In the genomic region with DNA sequence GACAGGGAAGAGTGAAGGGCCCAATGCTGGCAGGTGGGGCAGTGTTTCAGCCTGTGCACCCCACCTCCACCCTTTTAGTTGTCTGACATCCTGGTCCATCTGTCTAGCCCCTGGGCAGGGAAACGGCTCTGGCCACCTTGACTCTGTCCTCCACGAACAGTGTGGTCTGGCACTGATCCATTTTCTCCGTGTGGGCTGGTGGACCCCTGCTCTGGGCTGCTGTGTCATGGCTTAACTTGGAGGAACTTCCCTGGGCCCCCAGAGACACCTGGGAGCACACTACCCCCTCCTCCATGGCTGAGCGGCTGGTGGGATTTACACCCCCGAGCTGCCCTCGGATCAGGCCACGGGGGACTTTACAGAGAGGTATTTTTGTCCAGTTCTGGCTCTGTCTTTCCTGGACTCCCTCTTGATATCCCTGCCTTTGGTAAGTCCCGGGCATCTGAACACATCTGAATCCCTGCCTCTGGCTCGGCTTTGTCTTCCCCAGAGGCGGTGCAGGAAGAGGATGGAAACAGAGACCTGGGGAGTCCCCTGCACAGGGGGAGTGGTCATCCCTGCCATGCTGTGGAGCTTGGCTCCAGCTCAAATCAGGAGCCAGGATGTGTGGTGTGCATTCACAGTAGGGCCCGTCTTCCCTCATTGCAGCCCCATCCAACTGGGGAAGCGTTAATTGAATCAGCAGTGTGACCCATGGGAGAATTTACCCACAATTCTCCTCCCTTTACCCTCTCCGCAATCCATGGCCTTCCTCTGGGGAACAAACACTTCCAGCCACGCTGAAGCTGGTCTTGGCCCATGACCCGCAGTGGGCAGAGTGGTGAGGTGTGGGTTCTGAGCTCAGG, we compare ENCODE assay signal across 20 cellular contexts. TPM values are rescaled to one million over a fixed set of nuclear protein-coding genes. Genes with fewer than 3 reads are reported as not detected.
DNase-seq lines count a peak whose midpoint lies in the region; ATAC-seq, FAIRE-seq and TF ChIP-seq lines count a peak whose summit lies in the region.
"Had no signal": no experiment of that assay in that cellular context is flagged by ENCODE, and none has a peak within 500 bp of the region (broad histone marks: within the 10 kb centered on the region; RNA-seq: fewer than 3 reads in every experiment).

No MANE protein-coding gene starts in this region.

- TF ChIP-seq CTCF in left ventricle myocardium inferior (IDR thresholded peaks at IDR 0.05; ENCODE audit: borderline replicate concordance) (no peak), GM20000 (IDR thresholded peaks at IDR 0.05; ENCODE audit: extremely low read depth, missing control alignments) (no peak), hepatocyte (IDR thresholded peaks at IDR 0.05; ENCODE audit: poor library complexity) (no peak), thyroid gland (IDR thresholded peaks at IDR 0.05) (no peak)

- no peak overlapping the region for H3K4me2 ChIP-seq in hepatocyte
- H3K4me2 ChIP-seq: GM23338 had no signal

- H4K20me1 ChIP-seq in hepatocyte (ENCODE audit: insufficient read depth, poor library complexity, severe bottlenecking), result no peaks in the 10 kb centered on the region

- 70% methylated on average over 15 of the region's 15 CpGs for WGBS in hepatocyte (ENCODE audit: low lambda C conversion rate, missing lambda C conversion rate)
- WGBS in thyroid gland, 2 donors, result 62 to 74% methylated on average over 13 to 14 of the region's 15 CpGs

- TF ChIP-seq POLR2A in thyroid gland (IDR thresholded peaks at IDR 0.05), result no peak

- H2AFZ ChIP-seq in hepatocyte, result no peak overlapping the region
- H2AFZ ChIP-seq: GM23338 had no signal

- in situ Hi-C loops in KBM-7 (cut with MboI; ENCODE audit: low pct_unique_long_range_greater_than_20kb, low sequenced_read_pairs), result no loop called here

- H3K36me3 ChIP-seq in left ventricle myocardium inferior, result no peaks in the 10 kb centered on the region
- H3K36me3 ChIP-seq in hepatocyte (replicated peaks; ENCODE audit: insufficient read depth, low read depth), result no peaks in the 10 kb centered on the region
- H3K36me3 ChIP-seq in thyroid gland, result no peaks in the 10 kb centered on the region
- H3K36me3 ChIP-seq: BE2C, SJSA1 had no signal

- no peaks in the 10 kb centered on the region for H3K79me2 ChIP-seq in hepatocyte

- no peak overlapping the region for H3K27ac ChIP-seq in left ventricle myocardium inferior (replicated peaks)
- no peak overlapping the region for H3K27ac ChIP-seq in hepatocyte
- no peak overlapping the region for H3K27ac ChIP-seq in thyroid gland
- H3K27ac ChIP-seq: RWPE1, SJSA1 had no signal

- H3K9me3 ChIP-seq in left ventricle myocardium inferior (replicated peaks) (no peaks in the 10 kb centered on the region), hepatocyte (ENCODE audit: low read depth) (no peaks in the 10 kb centered on the region), thyroid gland (no peaks in the 10 kb centered on the region)
- H3K9me3 ChIP-seq: BE2C, SJSA1 had no signal

- peaks cover 3% of the 10 kb centered on the region for H3K4me1 ChIP-seq in left ventricle myocardium inferior
- no peaks in the 10 kb centered on the region for H3K4me1 ChIP-seq in hepatocyte (ENCODE audit: insufficient read depth)
- H3K4me1 ChIP-seq in thyroid gland, result no peaks in the 10 kb centered on the region
- H3K4me1 ChIP-seq: BE2C, SJSA1 had no signal

- ATAC-seq in GM21528 (IDR thresholded peaks at IDR 0.05; ENCODE audit: low FRiP score, unreplicated experiment), result no peak
- ATAC-seq: CD8-positive, alpha-beta T cell had no signal

- DNase-seq in cardiac septum (ENCODE audit: low spot score) (peak; percentile 67), left ventricle myocardium inferior (no peak), GM20000 (ENCODE audit: low spot score) (peak; percentile 30), hepatocyte (ENCODE audit: low spot score) (peak; percentile 2), urothelium cell line (ENCODE audit: low spot score) (peak; percentile 3), thyroid gland (no peak), KBM-7 (no peak)
- DNase-seq: BE2C; HFFc6; NCI-H1048; NCI-H69; NK-92 treated with Interleukin-12 subunit alpha and Interleukin-12 subunit beta, amount 100 ng/mL, for 24 hours; OCI-M1 had no signal

- intact Hi-C loops in cardiac septum (cut with DNase I), result no loop called here
- intact Hi-C loops in left ventricle myocardium inferior (cut with micrococcal nuclease), result no loop called here
- intact Hi-C loops in thyroid gland (cut with DNase I), result no loop called here

- no peaks in the 10 kb centered on the region for H3K9me2 ChIP-seq in hepatocyte (replicated peaks; ENCODE audit: insufficient read depth)

- FAIRE-seq in urothelium cell line (lab: Jason Lieb, UNC), result no peak
- FAIRE-seq: GM18507, HTR-8/SVneo had no signal

- H3K4me3 ChIP-seq in left ventricle myocardium inferior (no peak overlapping the region), hepatocyte (no peak overlapping the region), thyroid gland (replicated peaks in 1 of 3) (no peak overlapping the region)
- H3K4me3 ChIP-seq: SJSA1 had no signal

- H3K27me3 ChIP-seq in left ventricle myocardium inferior (ENCODE audit: low read depth) (peaks cover 97% of the 10 kb centered on the region), hepatocyte (peaks cover 64% of the 10 kb centered on the region), thyroid gland (peaks cover 16% of the 10 kb centered on the region)

RNA-seq across cellular contexts. Expression of a gene that starts 6.4 kb away (rescaled TPM):
- total RNA-seq in cardiac septum (not detected), left ventricle myocardium inferior (not detected), hepatocyte (not detected in 2 replicates), thyroid gland (not detected)
- not detected in 2 replicates for polyA plus RNA-seq in hepatocyte
- total RNA-seq: CD8-positive, alpha-beta T cell; GM23338; HFFc6; SJSA1 had no signal
- polyA plus RNA-seq: GM23338 had no signal

Comparison
In these comparisons a context has a peak if more than half of its experiments do, and no peak if none do; other contexts are left out.
1. DNase-seq: peak in cardiac septum (single experiment), GM20000 (single experiment), hepatocyte (single experiment) and urothelium cell line (single experiment); none in left ventricle myocardium inferior (single experiment), thyroid gland (0 of 2) and KBM-7 (single experiment).